ENCODE assay signal across 8 cellular contexts in genomic region chr18:77131652-77132368, GRCh38. TPM values are rescaled to one million over a fixed set of nuclear protein-coding genes. Genes with fewer than 3 reads are reported as not detected.
DNase-seq lines count a peak whose midpoint lies in the region; ATAC-seq and TF ChIP-seq lines count a peak whose summit lies in the region.

No MANE protein-coding gene starts in this region.

- H3K9me3 ChIP-seq in CD8-positive, alpha-beta T cell (ENCODE audit: low read length), result no peaks in the 10 kb centered on the region
- no peaks in the 10 kb centered on the region for H3K9me3 ChIP-seq in right lobe of liver
- peaks cover 0 to 6% of the 10 kb centered on the region in 2 donors for H3K9me3 ChIP-seq in stomach smooth muscle (ENCODE audit: control insufficient read depth in 2 of 2, low read length in 2 of 2)

- H3K4me1 ChIP-seq in CD8-positive, alpha-beta T cell (ENCODE audit: insufficient read depth, low read length), result peaks cover 59% of the 10 kb centered on the region
- H3K4me1 ChIP-seq in right lobe of liver, result peaks cover 0 to 31% (median 4%) of the 10 kb centered on the region in 4 donors
- H3K4me1 ChIP-seq in stomach smooth muscle (ENCODE audit: control insufficient read depth, insufficient read depth, low read length), result peaks cover 42% of the 10 kb centered on the region

- H3K9me3 Mint-ChIP-seq in CD8-positive, alpha-beta T cell, result no peaks in the 10 kb centered on the region
- no peaks in the 10 kb centered on the region for H3K9me3 Mint-ChIP-seq in chondrocyte (ENCODE audit: low read depth)

- peak overlapping the region; percentile 95 for H3K27ac Mint-ChIP-seq in CD8-positive, alpha-beta T cell
- H3K27ac Mint-ChIP-seq in chondrocyte (ENCODE audit: unreplicated experiment), result peak overlapping the region; percentile 76

- CTCF ChIA-PET in CD8-positive, alpha-beta T cell (lab: Charles Lee), result interaction anchor here (0.6 to 2.2 kb wide), 7 partner anchors 10 to 76 kb away, joined by 3 to 9 read pairs (median 3); no protein-coding TSS in a partner anchor

- no peaks in the 10 kb centered on the region for H3K27me3 Mint-ChIP-seq in CD8-positive, alpha-beta T cell (ENCODE audit: low read depth)
- H3K27me3 Mint-ChIP-seq in chondrocyte (ENCODE audit: low read depth), result no peaks in the 10 kb centered on the region

- peak overlapping the region; percentile 76 for H3K4me3 ChIP-seq in CD8-positive, alpha-beta T cell (ENCODE audit: low read depth, low read length)
- H3K4me3 ChIP-seq in right lobe of liver, result peak overlapping the region; percentile 79 to 96 (median 92)
- peak overlapping the region; percentile 53 to 79 for H3K4me3 ChIP-seq in stomach smooth muscle (ENCODE audit: low read length in 2 of 2)

- peak; percentile 6 for ATAC-seq in CD8-positive, alpha-beta T cell
- ATAC-seq in GM19351 (IDR thresholded peaks at IDR 0.05; ENCODE audit: unreplicated experiment), result peak; percentile 52
- peak; percentile 17 for ATAC-seq in HG03378 (IDR thresholded peaks at IDR 0.05; ENCODE audit: unreplicated experiment)
- peak; percentile 64 for ATAC-seq in SK-N-SH treated with all-trans-retinoic acid at 6 μM for 48 hours
- ATAC-seq in right lobe of liver, result peak; percentile 60 to 84 (median 76)

- peak overlapping the region; percentile 95 for H3K4me3 Mint-ChIP-seq in CD8-positive, alpha-beta T cell
- H3K4me3 Mint-ChIP-seq in chondrocyte (ENCODE audit: unreplicated experiment), result peak overlapping the region; percentile 82

- 0% methylated on average over 4 of the region's 76 CpGs for WGBS in right lobe of liver (ENCODE audit: insufficient coverage, low coverage, low lambda C conversion rate, missing lambda C conversion rate)

- H3K4me1 Mint-ChIP-seq in CD8-positive, alpha-beta T cell (ENCODE audit: low read depth), result peaks cover 64% of the 10 kb centered on the region
- peaks cover 57% of the 10 kb centered on the region for H3K4me1 Mint-ChIP-seq in chondrocyte (ENCODE audit: low read depth)

- POLR2A ChIA-PET in CD8-positive, alpha-beta T cell (lab: Charles Lee), result interaction anchor here (0.8 to 5.4 kb wide), 17 partner anchors 9 to 210 kb away, joined by 3 to 63 read pairs (median 5); no protein-coding TSS in a partner anchor

- peak overlapping the region; percentile 56 to 69 for H3K9ac ChIP-seq in stomach smooth muscle (ENCODE audit: low read length in 2 of 2)

- TF ChIP-seq CTCF in CD8-positive, alpha-beta T cell (IDR thresholded peaks at IDR 0.05), result no peak
- TF ChIP-seq CTCF in chondrocyte (IDR thresholded peaks at IDR 0.05) (no peak), right lobe of liver (IDR thresholded peaks at IDR 0.05) (no peak)

- DNase-seq in CD8-positive, alpha-beta T cell, result peak in 4 of 7 experiments; percentile 29 to 68 (median 40)
- DNase-seq in chondrocyte (ENCODE audit: low spot score) (no peak), right lobe of liver (peak; percentile 84 to 89 (median 87)), midbrain (lab: John Stamatoyannopoulos, UW) (no peak)

- intact Hi-C loops in CD8-positive, alpha-beta T cell (cut with DNase I, micrococcal nuclease), result loop anchor here (1.0 to 10.0 kb wide), 7 partner anchors 9 to 307 kb away; partner anchors contain the start of gene ZNF236 (in 1 of the 2)
- intact Hi-C loops in right lobe of liver (cut with DNase I), result loop anchor here in 1 of 2 donors (10.0 kb wide), 1 partner anchor 77 kb away; no protein-coding TSS in a partner anchor

- no peaks in the 10 kb centered on the region for H3K27me3 ChIP-seq in CD8-positive, alpha-beta T cell (ENCODE audit: insufficient read depth, low read length)
- no peaks in the 10 kb centered on the region for H3K27me3 ChIP-seq in right lobe of liver
- H3K27me3 ChIP-seq in stomach smooth muscle (ENCODE audit: control insufficient read depth in 1 of 2, insufficient read depth in 2 of 2, low read length in 2 of 2), result peaks cover 0 to 20% of the 10 kb centered on the region in 2 donors

- no peaks in the 10 kb centered on the region for H3K36me3 ChIP-seq in CD8-positive, alpha-beta T cell (ENCODE audit: insufficient read depth, low read length)
- H3K36me3 ChIP-seq in right lobe of liver (no peaks in the 10 kb centered on the region), stomach smooth muscle (ENCODE audit: control insufficient read depth in 2 of 2, insufficient read depth in 2 of 2, low read length in 2 of 2) (no peaks in the 10 kb centered on the region)

- peak overlapping the region; percentile 69 for H3K27ac ChIP-seq in CD8-positive, alpha-beta T cell (ENCODE audit: low read depth, low read length)
- H3K27ac ChIP-seq in right lobe of liver (peak overlapping the region; percentile 97 to 99 (median 98)), stomach smooth muscle (ENCODE audit: low read length) (peak overlapping the region; percentile 41)

- H3K36me3 Mint-ChIP-seq in CD8-positive, alpha-beta T cell, result peaks cover 30% of the 10 kb centered on the region
- no peaks in the 10 kb centered on the region for H3K36me3 Mint-ChIP-seq in chondrocyte (ENCODE audit: low read depth)

- peak; percentile 66 for TF ChIP-seq POLR2A in right lobe of liver (IDR thresholded peaks at IDR 0.05)

TF ChIP-seq in SK-N-SH treated with all-trans-retinoic acid at 6 μM for 48 hours, 23 proteins besides CTCF, POLR2A, EP300 and RAD21:
- TF ChIP-seq POU6F1 (CRISPR knock-in tag; IDR thresholded peaks at IDR 0.05; ENCODE audit: borderline replicate concordance, low read depth) (no peak), CSDC2 (CRISPR knock-in tag; IDR thresholded peaks at IDR 0.05) (0 out of 2 replicates have a peak, but pooled peaks have one; percentile 61)

RNA-seq across cellular contexts. Expression of gene MBP, which starts 0.8 kb away (rescaled TPM):
- 10 to 100 TPM; 67.9 to 70.7 TPM for total RNA-seq in CD8-positive, alpha-beta T cell
- 8.3 to 15.9 TPM (median 14.0 TPM) in 3 replicates for total RNA-seq in chondrocyte
- total RNA-seq in right lobe of liver, result 10 to 100 TPM; 24.0 to 40.8 (median 27.6) TPM

Comparison
In these comparisons a context has a peak if more than half of its experiments do, and no peak if none do; other contexts are left out.
1. ATAC-seq: peak in every context shown above with its lines; median percentile 76 in right lobe of liver; 64 in SK-N-SH treated with all-trans-retinoic acid at 6 μM for 48 hours; 52 in GM19351; 17 in HG03378; 6 in CD8-positive, alpha-beta T cell.
2. DNase-seq: peak in CD8-positive, alpha-beta T cell (4 of 7) and right lobe of liver (3 of 3); none in chondrocyte (single experiment) and midbrain (single experiment).
3. H3K27ac ChIP-seq: peak in every context shown above with its lines; median percentile 98 in right lobe of liver; 69 in CD8-positive, alpha-beta T cell; 41 in stomach smooth muscle.
4. Peak in every context shown above with its lines, with median percentiles within 50 percentile points of each other: H3K4me3 ChIP-seq.